13 cellular contexts compared by ENCODE assay signal in the genomic region with DNA sequence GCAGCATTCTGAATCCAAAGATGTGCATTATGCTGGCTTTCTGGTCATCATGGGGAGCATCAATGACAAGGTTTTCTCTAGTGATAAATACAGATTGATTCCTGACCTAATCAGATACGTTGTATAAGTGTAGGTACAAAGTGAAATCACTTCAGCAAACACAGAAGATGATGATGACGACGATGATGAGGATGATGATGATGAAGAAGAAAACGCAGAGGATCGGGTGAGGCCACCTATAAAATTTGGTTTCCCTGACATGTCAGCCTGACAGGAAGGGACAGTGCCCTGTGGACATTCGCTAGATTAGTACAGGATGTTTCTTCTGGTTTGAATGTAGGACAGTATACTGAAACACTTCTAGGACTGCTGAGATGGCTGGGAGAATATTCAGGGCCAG. TPM values are rescaled to one million over a fixed set of nuclear protein-coding genes. Genes with fewer than 3 reads are reported as not detected.
DNase-seq lines count a peak whose midpoint lies in the region; ATAC-seq and TF ChIP-seq lines count a peak whose summit lies in the region.
"Had no signal": no experiment of that assay in that cellular context is flagged by ENCODE, and none has a peak within 500 bp of the region (broad histone marks: within the 10 kb centered on the region; RNA-seq: fewer than 3 reads in every experiment).

No MANE protein-coding gene starts in this region.

- CTCF ChIA-PET in activated naive CD4-positive, alpha-beta T cell treated with anti-CD3 and anti-CD28 coated beads for 36 hours (lab: Charles Lee): interaction anchor here (1.6 kb wide), 1 partner anchor 21 kb away, joined by 9 read pairs; no protein-coding TSS in a partner anchor
- CTCF ChIA-PET in CD4-positive, alpha-beta memory T cell (lab: Charles Lee; ENCODE audit: partially characterized antibody): interaction anchor here (1.0 to 1.3 kb wide), 2 partner anchors 19 to 23 kb away, joined by 3 to 4 read pairs; no protein-coding TSS in a partner anchor

- peaks cover 77% of the 10 kb centered on the region for H3K36me3 ChIP-seq in CD4-positive, alpha-beta memory T cell (ENCODE audit: insufficient read depth, low read length)

- peaks cover 18% of the 10 kb centered on the region for H3K36me3 Mint-ChIP-seq in activated naive CD4-positive, alpha-beta T cell treated with anti-CD3 and anti-CD28 coated beads, Interleukin-2, amount 50 U/mL, for 24 hours
- H3K36me3 Mint-ChIP-seq in activated naive CD4-positive, alpha-beta T cell treated with anti-CD3 and anti-CD28 coated beads for 36 hours (ENCODE audit: low read depth): peaks cover 44% of the 10 kb centered on the region
- H3K36me3 Mint-ChIP-seq in CD4-positive, alpha-beta memory T cell: peaks cover 46 to 84% of the 10 kb centered on the region in 2 donors
- peaks cover 12% of the 10 kb centered on the region for H3K36me3 Mint-ChIP-seq in T-helper 17 cell (ENCODE audit: low read depth)
- peaks cover 14% of the 10 kb centered on the region for H3K36me3 Mint-ChIP-seq in neural crest cell (ENCODE audit: low read depth)

- H3K27me3 Mint-ChIP-seq in activated naive CD4-positive, alpha-beta T cell treated with anti-CD3 and anti-CD28 coated beads, Interleukin-2, amount 50 U/mL, for 24 hours: no peaks in the 10 kb centered on the region
- H3K27me3 Mint-ChIP-seq in activated naive CD4-positive, alpha-beta T cell treated with anti-CD3 and anti-CD28 coated beads for 36 hours (ENCODE audit: low read depth): no peaks in the 10 kb centered on the region
- H3K27me3 Mint-ChIP-seq in CD4-positive, alpha-beta memory T cell: no peaks in the 10 kb centered on the region
- H3K27me3 Mint-ChIP-seq in T-helper 17 cell (no peaks in the 10 kb centered on the region), neural crest cell (ENCODE audit: low read depth) (no peaks in the 10 kb centered on the region)

- H3K4me1 Mint-ChIP-seq in activated naive CD4-positive, alpha-beta T cell treated with anti-CD3 and anti-CD28 coated beads, Interleukin-2, amount 50 U/mL, for 24 hours: peaks cover 17% of the 10 kb centered on the region
- H3K4me1 Mint-ChIP-seq in activated naive CD4-positive, alpha-beta T cell treated with anti-CD3 and anti-CD28 coated beads for 36 hours (ENCODE audit: low read depth): peaks cover 11% of the 10 kb centered on the region
- peaks cover 16 to 22% (median 17%) of the 10 kb centered on the region in 4 donors for H3K4me1 Mint-ChIP-seq in CD4-positive, alpha-beta memory T cell
- H3K4me1 Mint-ChIP-seq in T-helper 17 cell (peaks cover 10% of the 10 kb centered on the region), neural crest cell (no peaks in the 10 kb centered on the region)

- no peak for DNase-seq in activated naive CD4-positive, alpha-beta T cell treated with anti-CD3 and anti-CD28 coated beads for 36 hours
- no peak for DNase-seq in CD4-positive, alpha-beta memory T cell
- DNase-seq in T-helper 17 cell (no peak), neural crest cell (ENCODE audit: low read depth, low spot score) (no peak), NCI-H526 treated with DMSO at 0.1 percent for 48 hours (lab: John Stamatoyannopoulos, UW) (no peak)
- DNase-seq: CD8-positive, alpha-beta T cell; DMS79 treated with DMSO at 0.1 percent for 48 hours; HCEC 1CT; NCI-H187; NK-92 treated with Interleukin-12 subunit alpha and Interleukin-12 subunit beta, amount 100 ng/mL, for 24 hours; SHP77 had no signal

- POLR2A ChIA-PET in CD4-positive, alpha-beta memory T cell (lab: Charles Lee; ENCODE audit: partially characterized antibody): interaction anchor here (1.1 kb wide), 1 partner anchor 20 kb away, joined by 3 read pairs; the partner anchor contains the start of gene RNF34

- H3K4me3 Mint-ChIP-seq in activated naive CD4-positive, alpha-beta T cell treated with anti-CD3 and anti-CD28 coated beads, Interleukin-2, amount 50 U/mL, for 24 hours: no peak overlapping the region
- no peak overlapping the region for H3K4me3 Mint-ChIP-seq in activated naive CD4-positive, alpha-beta T cell treated with anti-CD3 and anti-CD28 coated beads for 36 hours
- H3K4me3 Mint-ChIP-seq in CD4-positive, alpha-beta memory T cell: no peak overlapping the region
- no peak overlapping the region for H3K4me3 Mint-ChIP-seq in T-helper 17 cell
- no peak overlapping the region for H3K4me3 Mint-ChIP-seq in neural crest cell
- H3K4me3 Mint-ChIP-seq: CD8-positive, alpha-beta T cell had no signal

- H3K4me3 ChIP-seq in CD4-positive, alpha-beta memory T cell (ENCODE audit: low read length in 2 of 2): no peak overlapping the region

- no peak overlapping the region for H3K27ac ChIP-seq in CD4-positive, alpha-beta memory T cell (ENCODE audit: low read depth, low read length)

- H3K9me3 ChIP-seq in CD4-positive, alpha-beta memory T cell (ENCODE audit: control insufficient read depth in 1 of 2, low read length in 2 of 2): no peaks in the 10 kb centered on the region
- H3K9me3 ChIP-seq in T-helper 17 cell (ENCODE audit: control insufficient read depth, low read length, poor library complexity, severe bottlenecking): no peaks in the 10 kb centered on the region

- ATAC-seq in T-helper 17 cell (no peak), HG02870 (IDR thresholded peaks at IDR 0.05; ENCODE audit: unreplicated experiment) (no peak)
- ATAC-seq: CD8-positive, alpha-beta T cell had no signal

- H3K27me3 ChIP-seq in CD4-positive, alpha-beta memory T cell (ENCODE audit: insufficient read depth, low read length): no peaks in the 10 kb centered on the region

- no peaks in the 10 kb centered on the region for H3K9me3 Mint-ChIP-seq in activated naive CD4-positive, alpha-beta T cell treated with anti-CD3 and anti-CD28 coated beads, Interleukin-2, amount 50 U/mL, for 24 hours
- H3K9me3 Mint-ChIP-seq in activated naive CD4-positive, alpha-beta T cell treated with anti-CD3 and anti-CD28 coated beads for 36 hours: no peaks in the 10 kb centered on the region
- H3K9me3 Mint-ChIP-seq in CD4-positive, alpha-beta memory T cell: no peaks in the 10 kb centered on the region
- H3K9me3 Mint-ChIP-seq in neural crest cell: no peaks in the 10 kb centered on the region
- H3K9me3 Mint-ChIP-seq: CD8-positive, alpha-beta T cell had no signal

- no peak for TF ChIP-seq CTCF in neural crest cell (conservative IDR thresholded peaks at IDR 0.05)

- intact Hi-C loops in activated naive CD4-positive, alpha-beta T cell treated with anti-CD3 and anti-CD28 coated beads for 36 hours (cut with micrococcal nuclease): no loop called here
- intact Hi-C loops in CD4-positive, alpha-beta memory T cell (cut with micrococcal nuclease): no loop called here

- peaks cover 7% of the 10 kb centered on the region for H3K4me1 ChIP-seq in CD4-positive, alpha-beta memory T cell (ENCODE audit: insufficient read depth, low read length)

- H3K27ac Mint-ChIP-seq in activated naive CD4-positive, alpha-beta T cell treated with anti-CD3 and anti-CD28 coated beads, Interleukin-2, amount 50 U/mL, for 24 hours: peak overlapping the region; percentile 6
- no peak overlapping the region for H3K27ac Mint-ChIP-seq in activated naive CD4-positive, alpha-beta T cell treated with anti-CD3 and anti-CD28 coated beads for 36 hours
- peak overlapping the region in 5 of 7 donors; percentile 52 to 89 (median 55) for H3K27ac Mint-ChIP-seq in CD4-positive, alpha-beta memory T cell
- H3K27ac Mint-ChIP-seq in T-helper 17 cell: peak overlapping the region; percentile 49
- peak overlapping the region; percentile 44 for H3K27ac Mint-ChIP-seq in neural crest cell (ENCODE audit: unreplicated experiment)

RNA-seq across cellular contexts. Expression of gene RNF34, which starts 20.2 kb away (rescaled TPM):
- total RNA-seq in activated naive CD4-positive, alpha-beta T cell treated with anti-CD3 and anti-CD28 coated beads for 36 hours: 10 to 100 TPM; 54.1 to 57.0 TPM
- total RNA-seq in CD4-positive, alpha-beta memory T cell: 10 to 100 TPM; 88.6 to 95.3 TPM
- polyA plus RNA-seq in CD4-positive, alpha-beta memory T cell: 10 to 100 TPM; 61.3 to 84.7 TPM
- total RNA-seq in T-helper 17 cell (10 to 100 TPM; 63.8 to 63.9 TPM), neural crest cell (58.5 and 60.7 TPM in 2 replicates)
